8 cellular contexts compared by ENCODE assay signal in the genomic region with DNA sequence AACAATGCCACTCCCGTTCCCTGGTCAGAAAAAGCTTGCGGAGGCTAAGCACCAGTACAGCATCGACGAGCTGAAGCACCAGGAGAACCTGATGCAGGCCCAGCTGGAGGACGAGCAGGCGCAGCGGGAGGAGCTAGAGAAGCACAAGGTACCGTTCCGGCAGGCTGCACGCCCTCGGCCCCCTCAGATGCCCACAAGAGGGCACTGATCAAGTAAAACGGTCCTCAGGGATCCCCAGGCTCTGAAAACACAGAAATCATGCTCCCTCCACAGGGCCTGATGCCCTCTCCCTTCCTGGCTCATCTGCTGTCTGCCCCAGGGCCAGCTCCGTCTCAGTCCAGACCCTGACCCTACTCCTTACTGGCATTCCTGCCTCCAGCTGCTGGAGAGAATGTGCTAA. TPM values are rescaled to one million over a fixed set of nuclear protein-coding genes. Genes with fewer than 3 reads are reported as not detected.
A peak's percentile ranks its signal among the peaks of the same experiment; 100 is the strongest.
DNase-seq lines count a peak whose midpoint lies in the region; ATAC-seq, FAIRE-seq and TF ChIP-seq lines count a peak whose summit lies in the region.

No MANE protein-coding gene starts in this region.

- no peak overlapping the region for H3K4me3 ChIP-seq in K562
- H3K4me3 ChIP-seq in tibial artery: no peak overlapping the region

- H3K9me3 Mint-ChIP-seq in Calu3 (ENCODE audit: low read depth, unreplicated experiment): no peaks in the 10 kb centered on the region
- no peaks in the 10 kb centered on the region for H3K9me3 Mint-ChIP-seq in effector memory CD8-positive, alpha-beta T cell

- intact Hi-C loops in K562 (cut with micrococcal nuclease) (no loop called here), tibial artery (cut with DNase I; ENCODE audit: low total_unique reads) (no loop called here), Calu3 (cut with micrococcal nuclease; ENCODE audit: unreplicated experiment) (no loop called here)

- peak; percentile 13 for DNase-seq in DMS 273 treated with DMSO at 0.1 percent for 48 hours (lab: John Stamatoyannopoulos, UW)
- peak; percentile 50 for DNase-seq in NCI-H146 (lab: John Stamatoyannopoulos, UW)
- no peak for DNase-seq in K562 (ENCODE audit: extremely low read depth in 1 of 4, low spot score in 3 of 4)
- DNase-seq in midbrain (lab: John Stamatoyannopoulos, UW): peak; percentile 7
- no peak for DNase-seq in tibial artery
- no peak for DNase-seq in Calu3
- no peak for DNase-seq in effector memory CD8-positive, alpha-beta T cell

- peaks cover 0 to 5% of the 10 kb centered on the region in 2 experiments; a peak in 2 of 5 replicates for H3K4me1 ChIP-seq in K562 (replicated peaks in 1 of 2; ENCODE audit: control insufficient read depth in 2 of 2, insufficient read depth in 2 of 2, low read length in 2 of 2)
- no peaks in the 10 kb centered on the region for H3K4me1 ChIP-seq in tibial artery

- 65% methylated on average over 2 of the region's 13 CpGs for WGBS in K562 (ENCODE audit: insufficient coverage, low coverage, missing lambda C conversion rate)

- no peaks in the 10 kb centered on the region for H3K27me3 Mint-ChIP-seq in Calu3 (ENCODE audit: unreplicated experiment)
- H3K27me3 Mint-ChIP-seq in effector memory CD8-positive, alpha-beta T cell: no peaks in the 10 kb centered on the region

- H3K36me3 Mint-ChIP-seq in Calu3 (ENCODE audit: insufficient read depth, unreplicated experiment): no peaks in the 10 kb centered on the region
- H3K36me3 Mint-ChIP-seq in effector memory CD8-positive, alpha-beta T cell (ENCODE audit: insufficient read depth): peaks cover 3% of the 10 kb centered on the region

- ATAC-seq in K562 (peak; percentile 64), GM21723 (IDR thresholded peaks at IDR 0.05; ENCODE audit: unreplicated experiment) (no peak)
- ATAC-seq in effector memory CD8-positive, alpha-beta T cell (replicated peaks): no peak

- in situ Hi-C loops in K562 (cut with MboI): no loop called here

- no peak overlapping the region for H3K9ac ChIP-seq in K562 (ENCODE audit: insufficient read depth in 1 of 2, low read depth in 2 of 2, low read length in 2 of 2)

- no peak overlapping the region for H3K4me3 Mint-ChIP-seq in Calu3 (ENCODE audit: low read depth, unreplicated experiment)
- no peak overlapping the region for H3K4me3 Mint-ChIP-seq in effector memory CD8-positive, alpha-beta T cell

- H3K9me1 ChIP-seq in K562 (ENCODE audit: control insufficient read depth, insufficient read depth, low read length): no peaks in the 10 kb centered on the region

- H3K4me2 ChIP-seq in K562 (ENCODE audit: insufficient read depth, low read length): no peak overlapping the region

- peaks cover 10% of the 10 kb centered on the region for H3K4me1 Mint-ChIP-seq in Calu3 (ENCODE audit: low read depth, unreplicated experiment)
- H3K4me1 Mint-ChIP-seq in effector memory CD8-positive, alpha-beta T cell (ENCODE audit: low read depth in 2 of 2): no peaks in the 10 kb centered on the region

- no peak for TF ChIP-seq RAD21 in K562 (CRISPR knock-in tag; conservative IDR thresholded peaks at IDR 0.05 in 1 of 2, IDR thresholded peaks at IDR 0.05 in 1 of 2)

- FAIRE-seq in K562 (lab: Jason Lieb, UNC): no peak

- TF ChIP-seq EP300 in K562 (IDR thresholded peaks at IDR 0.05; ENCODE audit: low read length): no peak

- H3K9me3 ChIP-seq in K562 (replicated peaks; ENCODE audit: control insufficient read depth, insufficient read depth, low read depth, low read length) (no peaks in the 10 kb centered on the region), tibial artery (no peaks in the 10 kb centered on the region)

- no peak overlapping the region for H2AFZ ChIP-seq in K562 (ENCODE audit: low read depth, low read length)

- H3K27ac Mint-ChIP-seq in Calu3 (ENCODE audit: unreplicated experiment): no peak overlapping the region
- no peak overlapping the region for H3K27ac Mint-ChIP-seq in effector memory CD8-positive, alpha-beta T cell

- CTCF ChIA-PET in K562 (lab: Yijun Ruan, JAX; ENCODE audit: low intra/inter-chr PET ratio): no interaction called here
- CTCF ChIA-PET in Calu3 (lab: Charles Lee): interaction anchor here (1.0 kb wide), 1 partner anchor 10 kb away, joined by 3 read pairs; no protein-coding TSS in a partner anchor

- no peak overlapping the region for H3K27ac ChIP-seq in K562 (ENCODE audit: extremely low read depth, low read depth, low read length)
- H3K27ac ChIP-seq in tibial artery: no peak overlapping the region

- peaks cover 0 to 9% of the 10 kb centered on the region in 2 experiments; a peak in 1 of 5 replicates for H3K27me3 ChIP-seq in K562 (ENCODE audit: control insufficient read depth in 2 of 2, insufficient read depth in 2 of 2, low read length in 2 of 2)
- no peaks in the 10 kb centered on the region for H3K27me3 ChIP-seq in tibial artery

- BruUV-seq in K562 (replicated peaks; lab: Mats Ljungman, UMichigan) (no TSS peak), Calu3 (replicated peaks; lab: Mats Ljungman, UMichigan) (no TSS peak)

- POLR2A ChIA-PET in K562 (lab: Yijun Ruan, JAX): no interaction called here

- H4K20me1 ChIP-seq in K562 (replicated peaks; ENCODE audit: control insufficient read depth, insufficient read depth, low read length): no peaks in the 10 kb centered on the region

- peak in 2 of 3 experiments; percentile 16; a peak in 3 of 6 replicates for TF ChIP-seq CTCF in K562 (IDR thresholded peaks at IDR 0.05 in 2 of 3, conservative IDR thresholded peaks at IDR 0.05 in 1 of 3; ENCODE audit: insufficient read depth in 2 of 3, low read depth in 1 of 3, low read length in 3 of 3)
- no peak for TF ChIP-seq CTCF in tibial artery (IDR thresholded peaks at IDR 0.05)
- TF ChIP-seq CTCF in Calu3 (IDR thresholded peaks at IDR 0.05; ENCODE audit: unreplicated experiment): no peak

- TF ChIP-seq POLR2A in K562 (conservative IDR thresholded peaks at IDR 0.05): no peak

- no peaks in the 10 kb centered on the region for H3K79me2 ChIP-seq in K562 (ENCODE audit: control insufficient read depth, insufficient read depth, low read length)

- H3K36me3 ChIP-seq in K562 (ENCODE audit: control insufficient read depth, insufficient read depth, low read length) (no peaks in the 10 kb centered on the region), tibial artery (peaks cover 0 to 59% (median 0%) of the 10 kb centered on the region in 3 donors)

RNA-seq across cellular contexts. Expression of a gene that starts 21.6 kb away (rescaled TPM):
- 1.1 and 1.3 TPM in 2 replicates for total RNA-seq in K562 (2011; cell fraction: chromatin; rRNA removed; ENCODE audit: low replicate concordance)
- total RNA-seq in K562 (2011; cell fraction: nucleolus; rRNA removed): 0.83 and 1.1 TPM in 2 replicates
- 0.88 and 1.8 TPM in 2 replicates for total RNA-seq in K562 (2011; cell fraction: nucleoplasm; rRNA removed)
- 0.65 TPM in 1 of 2 replicates, not detected in the other for total RNA-seq in K562 (2014; rRNA removed)
- total RNA-seq in K562 (2014; rRNA removed; fragmentation: Illumina TruSeq; extraction: Trizol): 0.54 TPM in 1 of 2 replicates, not detected in the other
- total RNA-seq in K562 (2015; rRNA removed; fragmentation: Illumina TruSeq; extraction: Trizol): 0.23 TPM in 1 of 2 replicates, not detected in the other
- total RNA-seq in K562 (2021): 0.13 TPM in 1 of 2 replicates, not detected in the other
- 0.03 and 0.10 TPM in 2 replicates for polyA plus RNA-seq in K562 (2011; rRNA removed)
- polyA plus RNA-seq in K562 (2011; cell fraction: cytosol; rRNA removed): 0.01 and 0.03 TPM in 2 replicates
- 0.24 and 0.85 TPM in 2 replicates for polyA plus RNA-seq in K562 (2011; cell fraction: nucleus; rRNA removed)
- polyA plus RNA-seq in K562 (2012): 0.79 and 0.94 TPM in 2 replicates
- polyA plus RNA-seq in K562 (2014; fragmentation: Illumina TruSeq; extraction: Trizol): 0.40 and 0.49 TPM in 2 replicates
- polyA plus RNA-seq in K562 (2014; fragmentation: Nextera tagmentation; extraction: Ambion mirVana): under 1 TPM; 0.13 to 0.46 TPM
- polyA plus RNA-seq in K562 (2014; rRNA removed): 0.16 and 0.84 TPM in 2 replicates
- 0.15 and 0.21 TPM in 2 replicates for polyA minus RNA-seq in K562 (2011; rRNA and poly(A)+ RNA removed)
- polyA minus RNA-seq in K562 (2011; cell fraction: cytosol; rRNA and poly(A)+ RNA removed): not detected in 2 replicates
- 0.22 and 0.27 TPM in 2 replicates for polyA minus RNA-seq in K562 (2011; cell fraction: nucleus; rRNA and poly(A)+ RNA removed)
- 2.0 and 2.8 TPM in 2 replicates for total RNA-seq in Calu3 (2022)

RNA-seq across cellular contexts. Expression of a gene that starts 22.1 kb away (rescaled TPM):
- total RNA-seq in K562 (2011; cell fraction: chromatin; rRNA removed; ENCODE audit: low replicate concordance): 26.4 and 33.5 TPM in 2 replicates
- 13.0 and 15.5 TPM in 2 replicates for total RNA-seq in K562 (2011; cell fraction: nucleolus; rRNA removed)
- total RNA-seq in K562 (2011; cell fraction: nucleoplasm; rRNA removed): 17.5 and 22.1 TPM in 2 replicates
- total RNA-seq in K562 (2014; rRNA removed) (2.0 and 3.1 TPM in 2 replicates), K562 (2014; rRNA removed; fragmentation: Illumina TruSeq; extraction: Trizol) (1.8 and 2.5 TPM in 2 replicates), K562 (2015; rRNA removed; fragmentation: Illumina TruSeq; extraction: Trizol) (2.5 and 3.2 TPM in 2 replicates), K562 (2021) (4.8 and 6.0 TPM in 2 replicates), Calu3 (2022) (20.1 and 23.1 TPM in 2 replicates)
- polyA plus RNA-seq in K562 (2011; rRNA removed) (3.7 and 5.7 TPM in 2 replicates), K562 (2014; fragmentation: Illumina TruSeq; extraction: Trizol) (3.8 and 4.4 TPM in 2 replicates), K562 (2014; fragmentation: Nextera tagmentation; extraction: Ambion mirVana) (under 1 TPM; 0.07 to 0.42 TPM), K562 (2014; rRNA removed) (2.3 and 4.4 TPM in 2 replicates)
- polyA plus RNA-seq in K562 (2011; cell fraction: cytosol; rRNA removed): 3.4 and 4.4 TPM in 2 replicates
- polyA plus RNA-seq in K562 (2011; cell fraction: nucleus; rRNA removed): 9.0 and 14.2 TPM in 2 replicates
- polyA plus RNA-seq in K562 (2012): 4.5 and 5.8 TPM in 2 replicates
- polyA minus RNA-seq in K562 (2011; rRNA and poly(A)+ RNA removed): 6.1 and 6.7 TPM in 2 replicates
- 2.1 and 6.0 TPM in 2 replicates for polyA minus RNA-seq in K562 (2011; cell fraction: cytosol; rRNA and poly(A)+ RNA removed)
- polyA minus RNA-seq in K562 (2011; cell fraction: nucleus; rRNA and poly(A)+ RNA removed): 6.7 and 7.8 TPM in 2 replicates

RNA-seq across cellular contexts. Expression of a gene that starts 44.7 kb away (rescaled TPM):
- total RNA-seq in K562 (2011; cell fraction: chromatin; rRNA removed; ENCODE audit: low replicate concordance): 34.0 and 74.5 TPM in 2 replicates
- 53.3 and 57.9 TPM in 2 replicates for total RNA-seq in K562 (2011; cell fraction: nucleolus; rRNA removed)
- total RNA-seq in K562 (2011; cell fraction: nucleoplasm; rRNA removed): 40.1 and 41.6 TPM in 2 replicates
- total RNA-seq in K562 (2014; rRNA removed): 11.3 and 19.6 TPM in 2 replicates
- 9.4 and 11.4 TPM in 2 replicates for total RNA-seq in K562 (2014; rRNA removed; fragmentation: Illumina TruSeq; extraction: Trizol)
- total RNA-seq in K562 (2015; rRNA removed; fragmentation: Illumina TruSeq; extraction: Trizol): 11.3 and 12.4 TPM in 2 replicates
- 19.2 and 22.5 TPM in 2 replicates for total RNA-seq in K562 (2021)
- polyA plus RNA-seq in K562 (2011; rRNA removed): 10.5 and 12.2 TPM in 2 replicates
- polyA plus RNA-seq in K562 (2011; cell fraction: cytosol; rRNA removed): 8.8 and 13.7 TPM in 2 replicates
- polyA plus RNA-seq in K562 (2011; cell fraction: nucleus; rRNA removed): 37.0 and 44.6 TPM in 2 replicates
- polyA plus RNA-seq in K562 (2012): 12.7 and 14.7 TPM in 2 replicates
- polyA plus RNA-seq in K562 (2014; fragmentation: Illumina TruSeq; extraction: Trizol): 15.0 and 17.4 TPM in 2 replicates
- 1 to 10 TPM; 2.1 to 6.4 TPM for polyA plus RNA-seq in K562 (2014; fragmentation: Nextera tagmentation; extraction: Ambion mirVana)
- polyA plus RNA-seq in K562 (2014; rRNA removed): 11.3 and 16.2 TPM in 2 replicates
- polyA minus RNA-seq in K562 (2011; rRNA and poly(A)+ RNA removed): 10.4 and 17.1 TPM in 2 replicates
- polyA minus RNA-seq in K562 (2011; cell fraction: cytosol; rRNA and poly(A)+ RNA removed): 6.6 and 9.9 TPM in 2 replicates
- 10.0 and 10.9 TPM in 2 replicates for polyA minus RNA-seq in K562 (2011; cell fraction: nucleus; rRNA and poly(A)+ RNA removed)
- total RNA-seq in Calu3 (2022): 17.7 and 19.6 TPM in 2 replicates

RNA-seq across cellular contexts. Expression of a gene that starts 44.9 kb away (rescaled TPM):
- 6.8 and 7.2 TPM in 2 replicates for total RNA-seq in K562 (2011; cell fraction: chromatin; rRNA removed; ENCODE audit: low replicate concordance)
- 5.8 and 6.8 TPM in 2 replicates for total RNA-seq in K562 (2011; cell fraction: nucleolus; rRNA removed)
- 9.2 and 13.9 TPM in 2 replicates for total RNA-seq in K562 (2011; cell fraction: nucleoplasm; rRNA removed)
- total RNA-seq in K562 (2014; rRNA removed) (2.8 and 2.9 TPM in 2 replicates), K562 (2014; rRNA removed; fragmentation: Illumina TruSeq; extraction: Trizol) (3.7 and 4.1 TPM in 2 replicates), K562 (2015; rRNA removed; fragmentation: Illumina TruSeq; extraction: Trizol) (3.3 TPM in 2 replicates), K562 (2021) (4.8 and 6.4 TPM in 2 replicates), Calu3 (2022) (7.3 and 7.4 TPM in 2 replicates)
- polyA plus RNA-seq in K562 (2011; rRNA removed) (5.9 and 6.6 TPM in 2 replicates), K562 (2014; fragmentation: Illumina TruSeq; extraction: Trizol) (5.9 TPM in 2 replicates), K562 (2014; fragmentation: Nextera tagmentation; extraction: Ambion mirVana) (1 to 10 TPM; 1.2 to 1.3 TPM), K562 (2014; rRNA removed) (3.3 and 4.2 TPM in 2 replicates)
- polyA plus RNA-seq in K562 (2011; cell fraction: cytosol; rRNA removed): 3.1 and 5.5 TPM in 2 replicates
- 5.2 and 6.2 TPM in 2 replicates for polyA plus RNA-seq in K562 (2011; cell fraction: nucleus; rRNA removed)
- 5.2 and 6.2 TPM in 2 replicates for polyA plus RNA-seq in K562 (2012)
- polyA minus RNA-seq in K562 (2011; rRNA and poly(A)+ RNA removed): 7.7 and 11.4 TPM in 2 replicates
- polyA minus RNA-seq in K562 (2011; cell fraction: cytosol; rRNA and poly(A)+ RNA removed): 4.1 and 5.4 TPM in 2 replicates
- polyA minus RNA-seq in K562 (2011; cell fraction: nucleus; rRNA and poly(A)+ RNA removed): 2.7 TPM in 2 replicates

Comparison
In these comparisons a context has a peak if more than half of its experiments do, and no peak if none do; other contexts are left out.
1. DNase-seq: peak in DMS 273 treated with DMSO at 0.1 percent for 48 hours (single experiment), NCI-H146 (single experiment) and midbrain (single experiment); none in K562 (0 of 4), tibial artery (0 of 2), Calu3 (single experiment) and effector memory CD8-positive, alpha-beta T cell (0 of 3).
2. CTCF ChIP-seq: peak in K562 (2 of 3); none in tibial artery (0 of 2) and Calu3 (single experiment).